In the genomic region with DNA sequence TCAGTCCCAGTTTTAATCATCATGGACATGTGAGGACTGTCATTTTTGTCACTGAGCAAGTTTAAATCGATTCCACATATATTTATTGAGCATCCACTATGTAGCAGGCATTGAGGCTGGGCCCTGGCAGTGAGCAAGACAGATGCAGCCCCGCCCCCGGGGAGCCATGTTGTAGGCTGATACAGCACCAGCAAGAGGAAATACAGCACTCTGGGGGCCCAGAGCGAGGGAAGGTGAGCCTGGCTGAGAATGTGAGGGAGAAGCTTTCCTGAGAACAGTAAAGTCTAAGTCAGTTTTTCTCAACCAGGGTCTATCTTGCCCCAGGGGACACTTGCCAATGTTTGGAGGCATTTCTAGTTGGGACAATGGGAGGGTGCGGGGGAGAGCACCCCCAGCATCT, we compare ENCODE assay signal across 27 cellular contexts.
"Had no signal": no experiment of that assay in that cellular context is flagged by ENCODE, and none has a peak within 500 bp of the region (broad histone marks: within the 10 kb centered on the region; RNA-seq: fewer than 3 reads in every experiment).

No MANE protein-coding gene starts in this region.

- H3K9me3 ChIP-seq: Peyer's patch, SJCRH30 had no signal

- H3K9me3 Mint-ChIP-seq: activated naive CD4-positive, alpha-beta T cell treated with anti-CD3 and anti-CD28 coated beads, Interleukin-2, amount 50 U/mL, for 72 hours; activated naive CD8-positive, alpha-beta T cell treated with anti-CD3 and anti-CD28 coated beads, Interleukin-2, amount 50 U/mL, for 24 hours; activated T-cell treated with anti-CD3 and anti-CD28 coated beads, Interleukin-2, amount 50 U/mL, for 24 hours; activated T-helper 1 cell treated with anti-CD3 and anti-CD28 coated beads, Interleukin-12 subunit alpha, Interleukin-12 subunit beta, Interleukin-2, Interleukin-4 antibody, amounts not matched to agents 30 ng/mL and 10 ng/mL and 1 ng/mL, durations not matched to agents 14 hours and 24 hours and 36 hours; T-helper 1 cell treated with Interleukin-12 subunit alpha and Interleukin-12 subunit beta and Interleukin-4 antibody, amounts not matched to agents 30 μg/mL and 1 μg/mL, for 36 hours; WTC11 had no signal

- H3K27ac Mint-ChIP-seq: activated CD8-positive, alpha-beta memory T cell treated with anti-CD3 and anti-CD28 coated beads, Interleukin-2, amount 10 ng/mL, durations not matched to agents 7 days and 5 days; activated naive CD4-positive, alpha-beta T cell treated with anti-CD3 and anti-CD28 coated beads, Interleukin-2, amount 50 U/mL, for 72 hours; activated naive CD8-positive, alpha-beta T cell treated with anti-CD3 and anti-CD28 coated beads, Interleukin-2, amount 50 U/mL, for 24 hours; activated T-cell treated with anti-CD3 and anti-CD28 coated beads, Interleukin-2, amount 50 U/mL, for 24 hours; activated T-helper 1 cell treated with anti-CD3 and anti-CD28 coated beads, Interleukin-12 subunit alpha, Interleukin-12 subunit beta, Interleukin-2, Interleukin-4 antibody, amounts not matched to agents 30 ng/mL and 10 ng/mL and 1 ng/mL, durations not matched to agents 14 hours and 24 hours and 36 hours; T-helper 1 cell treated with Interleukin-12 subunit alpha and Interleukin-12 subunit beta and Interleukin-4 antibody, amounts not matched to agents 30 μg/mL and 1 μg/mL, for 36 hours; WTC11 had no signal

- H3K4me1 ChIP-seq: Peyer's patch had no signal

- DNase-seq: activated CD4-positive, alpha-beta T cell treated with anti-CD3 and anti-CD28 coated beads for 48 hours; activated CD4-positive, alpha-beta T cell treated with anti-CD3 and anti-CD28 coated beads, Interleukin-2, amount 50 U/mL, for 4 hours; activated CD4-positive, CD25-positive, alpha-beta regulatory T cell treated with anti-CD3 and anti-CD28 coated beads, Interleukin-2, amount 50 U/mL, for 72 hours; activated CD8-positive, alpha-beta memory T cell treated with anti-CD3 and anti-CD28 coated beads, Interleukin-2, amount 10 ng/mL, durations not matched to agents 7 days and 5 days; activated effector memory CD4-positive, alpha-beta T cell treated with Interleukin-2 at 50 U/mL for 16 hours; activated naive CD4-positive, alpha-beta T cell treated with Interleukin-2 at 50 U/mL for 16 hours; activated naive CD8-positive, alpha-beta T cell treated with anti-CD3 and anti-CD28 coated beads, Interleukin-2, amount 50 U/mL, for 24 hours; activated T-cell treated with anti-CD3 and anti-CD28 coated beads, Interleukin-2, amount 50 U/mL, for 24 hours; brain microvascular endothelial cell; MM.1S; NCI-H1105; NCI-H1436; NCI-H1694 treated with DMSO at 0.1 percent for 48 hours; NCI-H2029 treated with DMSO at 0.1 percent for 48 hours; NCI-H510A treated with DMSO at 0.1 percent for 48 hours; Peyer's patch; Right ventricle myocardium superior; SW 1271; T-helper 9 cell had no signal

- H3K4me3 ChIP-seq: cardiac muscle cell, Peyer's patch, SJCRH30 had no signal

- H3K9ac ChIP-seq: KMS-11 had no signal

- H3K36me3 ChIP-seq: brain microvascular endothelial cell, cardiac muscle cell, Peyer's patch, SJCRH30 had no signal

- H3K27me3 ChIP-seq: brain microvascular endothelial cell, cardiac muscle cell, Peyer's patch, SJCRH30 had no signal

- H3K4me3 Mint-ChIP-seq: activated CD8-positive, alpha-beta memory T cell treated with anti-CD3 and anti-CD28 coated beads, Interleukin-2, amount 10 ng/mL, durations not matched to agents 7 days and 5 days; activated naive CD8-positive, alpha-beta T cell treated with anti-CD3 and anti-CD28 coated beads, Interleukin-2, amount 50 U/mL, for 24 hours; activated T-cell treated with anti-CD3 and anti-CD28 coated beads, Interleukin-2, amount 50 U/mL, for 24 hours; activated T-helper 1 cell treated with anti-CD3 and anti-CD28 coated beads, Interleukin-12 subunit alpha, Interleukin-12 subunit beta, Interleukin-2, Interleukin-4 antibody, amounts not matched to agents 30 ng/mL and 10 ng/mL and 1 ng/mL, durations not matched to agents 14 hours and 24 hours and 36 hours; T-helper 1 cell treated with Interleukin-12 subunit alpha and Interleukin-12 subunit beta and Interleukin-4 antibody, amounts not matched to agents 30 μg/mL and 1 μg/mL, for 36 hours; WTC11 had no signal

- H3K27ac ChIP-seq: brain microvascular endothelial cell, cardiac muscle cell, KMS-11, Peyer's patch, RWPE1, SJCRH30 had no signal

- H3K36me3 Mint-ChIP-seq: activated CD8-positive, alpha-beta memory T cell treated with anti-CD3 and anti-CD28 coated beads, Interleukin-2, amount 10 ng/mL, durations not matched to agents 7 days and 5 days; activated naive CD4-positive, alpha-beta T cell treated with anti-CD3 and anti-CD28 coated beads, Interleukin-2, amount 50 U/mL, for 72 hours; WTC11 had no signal

- H3K4me2 ChIP-seq: KMS-11 had no signal

- ATAC-seq: activated CD8-positive, alpha-beta memory T cell treated with anti-CD3 and anti-CD28 coated beads, Interleukin-2, amount 10 ng/mL, durations not matched to agents 7 days and 5 days; activated naive CD4-positive, alpha-beta T cell treated with anti-CD3 and anti-CD28 coated beads, Interleukin-2, amount 50 U/mL, for 72 hours; activated naive CD8-positive, alpha-beta T cell treated with anti-CD3 and anti-CD28 coated beads, Interleukin-2, amount 50 U/mL, for 24 hours; WTC11 had no signal

- H3K4me1 Mint-ChIP-seq: activated CD8-positive, alpha-beta memory T cell treated with anti-CD3 and anti-CD28 coated beads, Interleukin-2, amount 10 ng/mL, durations not matched to agents 7 days and 5 days; activated naive CD8-positive, alpha-beta T cell treated with anti-CD3 and anti-CD28 coated beads, Interleukin-2, amount 50 U/mL, for 24 hours; WTC11 had no signal
